20 cellular contexts compared by ENCODE assay signal in the genomic region with DNA sequence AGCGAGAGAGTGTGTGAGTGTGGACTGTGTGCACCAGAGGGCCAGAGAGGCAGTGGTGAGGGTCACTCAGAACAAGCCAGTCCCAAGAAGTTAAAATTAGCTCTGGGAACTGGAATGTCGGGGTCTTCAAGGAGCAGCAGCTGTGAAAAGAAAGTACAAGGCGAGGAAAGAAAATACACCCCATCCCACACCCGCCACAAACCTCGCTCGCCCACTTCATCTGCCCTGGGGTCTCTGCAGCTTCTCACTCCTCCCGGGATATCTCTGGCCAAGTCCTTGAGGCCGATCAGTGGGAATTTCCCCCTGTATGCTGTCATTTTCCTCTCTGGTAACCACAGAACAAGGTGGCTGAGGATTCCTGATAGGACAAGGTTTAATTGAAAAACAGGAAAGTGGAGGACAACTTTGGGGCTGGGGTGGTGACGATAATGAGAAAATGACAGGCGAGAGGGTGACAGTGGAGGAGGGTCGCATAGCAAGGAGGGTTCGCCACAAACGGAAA. TPM values are rescaled to one million over a fixed set of nuclear protein-coding genes. Genes with fewer than 3 reads are reported as not detected.
DNase-seq lines count a peak whose midpoint lies in the region; ATAC-seq, FAIRE-seq and TF ChIP-seq lines count a peak whose summit lies in the region.
"Had no signal": no experiment of that assay in that cellular context is flagged by ENCODE, and none has a peak within 500 bp of the region (broad histone marks: within the 10 kb centered on the region; RNA-seq: fewer than 3 reads in every experiment).

No MANE protein-coding gene starts in this region.

- H3K4me1 Mint-ChIP-seq in osteocyte (ENCODE audit: unreplicated experiment): peaks cover 18% of the 10 kb centered on the region
- H3K4me1 Mint-ChIP-seq: activated CD8-positive, alpha-beta memory T cell treated with anti-CD3 and anti-CD28 coated beads, Interleukin-2, amount 10 ng/mL, durations not matched to agents 7 days and 5 days; T-cell had no signal

- H3K9me3 ChIP-seq in adipocyte (ENCODE audit: control insufficient read depth, low read length) (peaks cover 17% of the 10 kb centered on the region), gastroesophageal sphincter (peaks cover 0 to 10% (median 0%) of the 10 kb centered on the region in 3 donors), upper lobe of left lung (no peaks in the 10 kb centered on the region)
- H3K9me3 ChIP-seq: Caco-2 had no signal

- FAIRE-seq in frontal cortex (lab: Jason Lieb, UNC): no peak

- peak overlapping the region; percentile 47 for H3K9ac ChIP-seq in adipocyte (ENCODE audit: low read length)
- H3K9ac ChIP-seq: KMS-11 had no signal

- no peak overlapping the region for H3K4me3 Mint-ChIP-seq in osteocyte (ENCODE audit: unreplicated experiment)
- H3K4me3 Mint-ChIP-seq: activated CD8-positive, alpha-beta memory T cell treated with anti-CD3 and anti-CD28 coated beads, Interleukin-2, amount 10 ng/mL, durations not matched to agents 7 days and 5 days; stimulated activated naive CD8-positive, alpha-beta T cell treated with anti-CD3 and anti-CD28 coated beads, Interleukin-15, amount 100 ng/mL, for 72 hours; T-cell had no signal

- no peaks in the 10 kb centered on the region for H3K27me3 Mint-ChIP-seq in osteocyte (ENCODE audit: unreplicated experiment)

- no peak for DNase-seq in adipocyte (ENCODE audit: low read depth)
- DNase-seq in osteocyte (ENCODE audit: extremely low spot score, unreplicated experiment): no peak
- no peak for DNase-seq in upper lobe of left lung
- DNase-seq in frontal cortex (ENCODE audit: low spot score in 2 of 2): no peak
- no peak for DNase-seq in stimulated activated CD4-positive, alpha-beta T cell treated with anti-CD3 and anti-CD28 coated beads, Interleukin-2, amount 100 ng/mL, for 48 hours
- DNase-seq: activated CD8-positive, alpha-beta memory T cell treated with anti-CD3 and anti-CD28 coated beads, Interleukin-2, amount 10 ng/mL, durations not matched to agents 7 days and 5 days; activated gamma-delta T cell treated with Interleukin-2 at 50 U/mL for 16 hours; AML-193; Caco-2; dorsolateral prefrontal cortex; GOT3; hypothalamus; NCI-H1105 treated with DMSO at 0.1 percent for 48 hours; stimulated activated naive CD8-positive, alpha-beta T cell treated with anti-CD3 and anti-CD28 coated beads, Interleukin-15, amount 100 ng/mL, for 72 hours; T-cell had no signal

- peak overlapping the region; percentile 49 for H3K27ac Mint-ChIP-seq in osteocyte (ENCODE audit: unreplicated experiment)
- H3K27ac Mint-ChIP-seq: activated CD8-positive, alpha-beta memory T cell treated with anti-CD3 and anti-CD28 coated beads, Interleukin-2, amount 10 ng/mL, durations not matched to agents 7 days and 5 days; progenitor cell of endocrine pancreas; T-cell had no signal

- no peak for ATAC-seq in gastroesophageal sphincter
- no peak for ATAC-seq in upper lobe of left lung (ENCODE audit: low FRiP score in 2 of 2)
- ATAC-seq in HG02852 (IDR thresholded peaks at IDR 0.05; ENCODE audit: unreplicated experiment): no peak
- ATAC-seq: activated CD8-positive, alpha-beta memory T cell treated with anti-CD3 and anti-CD28 coated beads, Interleukin-2, amount 10 ng/mL, durations not matched to agents 7 days and 5 days; stimulated activated naive CD8-positive, alpha-beta T cell treated with anti-CD3 and anti-CD28 coated beads, Interleukin-15, amount 100 ng/mL, for 72 hours; T-cell had no signal

- H3K9me3 Mint-ChIP-seq in osteocyte (ENCODE audit: unreplicated experiment): no peaks in the 10 kb centered on the region
- H3K9me3 Mint-ChIP-seq: stimulated activated naive CD8-positive, alpha-beta T cell treated with anti-CD3 and anti-CD28 coated beads, Interleukin-15, amount 100 ng/mL, for 72 hours; T-cell had no signal

- no peaks in the 10 kb centered on the region for H3K36me3 Mint-ChIP-seq in osteocyte (ENCODE audit: unreplicated experiment)
- H3K36me3 Mint-ChIP-seq: activated CD8-positive, alpha-beta memory T cell treated with anti-CD3 and anti-CD28 coated beads, Interleukin-2, amount 10 ng/mL, durations not matched to agents 7 days and 5 days; T-cell had no signal

- TF ChIP-seq EP300 in gastroesophageal sphincter (IDR thresholded peaks at IDR 0.05): no peak
- TF ChIP-seq EP300 in upper lobe of left lung (IDR thresholded peaks at IDR 0.05): no peak

- H3K27ac ChIP-seq in gastroesophageal sphincter: peak overlapping the region in 3 of 4 donors; percentile 65 to 67 (median 66)
- peak overlapping the region; percentile 65 to 82 (median 82) for H3K27ac ChIP-seq in upper lobe of left lung
- H3K27ac ChIP-seq: KMS-11 had no signal

- no peak for TF ChIP-seq CTCF in gastroesophageal sphincter (IDR thresholded peaks at IDR 0.05)
- no peak for TF ChIP-seq CTCF in osteocyte (IDR thresholded peaks at IDR 0.05)
- TF ChIP-seq CTCF in upper lobe of left lung (IDR thresholded peaks at IDR 0.05): no peak

- H3K4me1 ChIP-seq in adipocyte (ENCODE audit: control insufficient read depth, insufficient read depth, low read length) (peaks cover 43% of the 10 kb centered on the region), gastroesophageal sphincter (peaks cover 0 to 20% (median 8%) of the 10 kb centered on the region in 3 donors), upper lobe of left lung (peaks cover 38 to 51% (median 38%) of the 10 kb centered on the region in 4 donors)
- H3K4me1 ChIP-seq: Caco-2 had no signal

- H3K36me3 ChIP-seq in adipocyte (ENCODE audit: control insufficient read depth, insufficient read depth, low read length, severe bottlenecking) (no peaks in the 10 kb centered on the region), gastroesophageal sphincter (no peaks in the 10 kb centered on the region), upper lobe of left lung (no peaks in the 10 kb centered on the region)

- WGBS in gastroesophageal sphincter (ENCODE audit: low coverage in 1 of 2), 2 donors: 63 to 67% methylated on average over 3 to 12 of the region's 13 CpGs
- 46 to 49% methylated on average over 13 of the region's 13 CpGs for WGBS in upper lobe of left lung, 2 donors

- TF ChIP-seq POLR2A in gastroesophageal sphincter (IDR thresholded peaks at IDR 0.05) (no peak), upper lobe of left lung (IDR thresholded peaks at IDR 0.05) (no peak)

- H3K4me3 ChIP-seq in adipocyte (ENCODE audit: low read length) (no peak overlapping the region), gastroesophageal sphincter (no peak overlapping the region), upper lobe of left lung (no peak overlapping the region)
- H3K4me3 ChIP-seq: dorsolateral prefrontal cortex had no signal

- H3K27me3 ChIP-seq in adipocyte (replicated peaks; ENCODE audit: control insufficient read depth, insufficient read depth, low read length): no peaks in the 10 kb centered on the region
- H3K27me3 ChIP-seq in gastroesophageal sphincter: peaks cover 11% of the 10 kb centered on the region
- no peaks in the 10 kb centered on the region for H3K27me3 ChIP-seq in upper lobe of left lung
- H3K27me3 ChIP-seq: dorsolateral prefrontal cortex had no signal

RNA-seq across cellular contexts. Expression of a gene that starts 36.3 kb away (rescaled TPM):
- 100 to 1,000 TPM; 560 to 818 (median 738) TPM for total RNA-seq in gastroesophageal sphincter
- total RNA-seq in osteocyte: 36.2 and 37.3 TPM in 2 replicates
- total RNA-seq in upper lobe of left lung: 100 to 1,000 TPM; 196 to 659 (median 531) TPM
- total RNA-seq in frontal cortex: 12.2 TPM
- total RNA-seq: activated CD8-positive, alpha-beta memory T cell treated with anti-CD3 and anti-CD28 coated beads, Interleukin-2, amount 10 ng/mL, durations not matched to agents 7 days and 5 days; G401 had no signal
